ENCODE assay signal across 32 cellular contexts in the genomic region with DNA sequence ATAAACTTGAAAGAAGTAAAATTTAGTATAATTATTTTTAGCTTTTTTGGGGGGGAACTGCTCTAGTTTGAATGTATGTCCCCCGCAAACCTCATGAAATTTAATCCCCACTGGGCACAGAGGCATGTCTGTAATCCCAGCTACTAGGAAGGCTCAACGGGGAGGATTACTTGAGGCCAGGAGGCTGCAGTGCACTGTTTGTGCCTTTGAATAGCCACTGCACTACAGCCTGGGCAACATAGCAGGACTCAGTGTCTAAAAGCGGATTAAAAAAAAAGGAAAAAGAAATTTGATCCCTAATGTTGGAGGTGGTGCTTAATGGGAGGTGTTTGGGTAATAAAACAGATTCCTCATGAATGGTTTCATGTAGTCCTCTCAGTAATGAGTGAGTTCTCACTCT.
"Had no signal": no experiment of that assay in that cellular context is flagged by ENCODE, and none has a peak within 500 bp of the region (broad histone marks: within the 10 kb centered on the region; RNA-seq: fewer than 3 reads in every experiment).

No MANE protein-coding gene starts in this region.

- H3K9me3 Mint-ChIP-seq: activated B cell treated with CpG ODN at 0.5 μM for 24 hours; activated T-cell treated with anti-CD3 and anti-CD28 coated beads, Interleukin-2, amount 50 U/mL, for 4 hours; activated T-helper 2 cell treated with anti-CD3 and anti-CD28 coated beads, Interferon-gamma antibody, Interleukin-2, Interleukin-4, amounts not matched to agents 10 μg/mL and 5 μg/mL and 100 μg/mL, durations not matched to agents 14 hours and 24 hours and 36 hours; effector memory CD8-positive, alpha-beta T cell; naive B cell; stimulated activated naive B cell treated with anti-CD40 and anti-IgM and Interleukin-4, amounts not matched to agents 10 μg/mL and 1 μg/mL and 100 μg/mL, for 72 hours had no signal

- ATAC-seq: activated CD4-positive, alpha-beta T cell treated with anti-CD3 and anti-CD28 coated beads for 36 hours; activated T-cell treated with anti-CD3 and anti-CD28 coated beads, Interleukin-2, amount 50 U/mL, for 4 hours; effector memory CD8-positive, alpha-beta T cell; gastrocnemius medialis; left colon; lower lobe of right lung; stimulated activated naive B cell treated with anti-CD40 and anti-IgM and Interleukin-4, amounts not matched to agents 10 μg/mL and 1 μg/mL and 100 μg/mL, for 72 hours; upper lobe of right lung had no signal

- H3K27me3 ChIP-seq: adrenal gland, ascending aorta, brain microvascular endothelial cell, dorsolateral prefrontal cortex, esophagus muscularis mucosa, gastrocnemius medialis, testis, upper lobe of right lung had no signal

- H3K9me3 ChIP-seq: adrenal gland, ascending aorta, esophagus muscularis mucosa, gastrocnemius medialis, lower lobe of right lung, testis, upper lobe of right lung had no signal

- H3K4me3 Mint-ChIP-seq: activated B cell treated with CpG ODN at 0.5 μM for 24 hours; activated CD4-positive, alpha-beta T cell treated with anti-CD3 and anti-CD28 coated beads for 36 hours; activated naive CD8-positive, alpha-beta T cell; activated T-cell treated with anti-CD3 and anti-CD28 coated beads, Interleukin-2, amount 50 U/mL, for 4 hours; effector memory CD8-positive, alpha-beta T cell; naive B cell; stimulated activated naive B cell treated with anti-CD40 and anti-IgM and Interleukin-4, amounts not matched to agents 10 μg/mL and 1 μg/mL and 100 μg/mL, for 72 hours had no signal

- H3K9ac ChIP-seq: parathyroid adenoma had no signal

- H3K36me3 Mint-ChIP-seq: naive B cell had no signal

- H3K4me1 ChIP-seq: parathyroid adenoma had no signal

- DNase-seq: activated B cell treated with CpG ODN at 0.5 μM for 24 hours; activated CD4-positive, alpha-beta T cell treated with anti-CD3 and anti-CD28 coated beads for 36 hours; activated CD4-positive, alpha-beta T cell treated with anti-CD3 and anti-CD28 coated beads, Interleukin-2, amount 50 U/mL, for 4 hours; activated CD8-positive, alpha-beta memory T cell treated with anti-CD3 and anti-CD28 coated beads for 24 hours; activated CD8-positive, alpha-beta memory T cell treated with anti-CD3 and anti-CD28 coated beads, Interleukin-2, amount 50 U/mL, for 4 hours; activated naive CD4-positive, alpha-beta T cell; activated T-cell treated with anti-CD3 and anti-CD28 coated beads, Interleukin-2, amount 50 U/mL, for 4 hours; adrenal gland; brain microvascular endothelial cell; central memory CD4-positive, alpha-beta T cell; dorsolateral prefrontal cortex; effector memory CD8-positive, alpha-beta T cell; gastrocnemius medialis; head of caudate nucleus; hypothalamus; left colon; lower lobe of right lung; mesendoderm; naive B cell; nucleus accumbens; stimulated activated CD4-positive, alpha-beta T cell treated with anti-CD3 and anti-CD28 coated beads, Interleukin-2, amount 100 ng/mL, for 48 hours; stimulated activated CD8-positive, alpha-beta memory T cell treated with anti-CD3 and anti-CD28 coated beads, Interleukin-4, amount 100 ng/mL, for 48 hours; stimulated activated naive B cell treated with anti-CD40 and anti-IgM and Interleukin-4, amounts not matched to agents 10 μg/mL and 1 μg/mL and 100 μg/mL, for 72 hours; T-helper 1 cell; T-helper 9 cell; testis; upper lobe of right lung had no signal

- H3K4me3 ChIP-seq: adrenal gland, ascending aorta, dorsolateral prefrontal cortex, esophagus muscularis mucosa, gastrocnemius medialis, lower lobe of right lung, testis, upper lobe of right lung had no signal

- H3K27me3 Mint-ChIP-seq: activated B cell treated with CpG ODN at 0.5 μM for 24 hours; activated CD4-positive, alpha-beta T cell treated with anti-CD3 and anti-CD28 coated beads for 36 hours; activated naive CD8-positive, alpha-beta T cell; effector memory CD8-positive, alpha-beta T cell; naive B cell; stimulated activated naive B cell treated with anti-CD40 and anti-IgM and Interleukin-4, amounts not matched to agents 10 μg/mL and 1 μg/mL and 100 μg/mL, for 72 hours had no signal

- H3K4me1 Mint-ChIP-seq: activated B cell treated with CpG ODN at 0.5 μM for 24 hours had no signal

- H3K27ac Mint-ChIP-seq: activated B cell treated with CpG ODN at 0.5 μM for 24 hours; activated CD4-positive, alpha-beta T cell treated with anti-CD3 and anti-CD28 coated beads for 36 hours; activated naive CD8-positive, alpha-beta T cell; activated T-helper 2 cell treated with anti-CD3 and anti-CD28 coated beads, Interferon-gamma antibody, Interleukin-2, Interleukin-4, amounts not matched to agents 10 μg/mL and 5 μg/mL and 100 μg/mL, durations not matched to agents 14 hours and 24 hours and 36 hours; effector memory CD8-positive, alpha-beta T cell; stimulated activated naive B cell treated with anti-CD40 and anti-IgM and Interleukin-4, amounts not matched to agents 10 μg/mL and 1 μg/mL and 100 μg/mL, for 72 hours had no signal

- H3K27ac ChIP-seq: adrenal gland, brain microvascular endothelial cell, dorsolateral prefrontal cortex, lower lobe of right lung, parathyroid adenoma, testis, upper lobe of right lung had no signal
